1 cellular context compared by ENCODE assay signal in the genomic region with DNA sequence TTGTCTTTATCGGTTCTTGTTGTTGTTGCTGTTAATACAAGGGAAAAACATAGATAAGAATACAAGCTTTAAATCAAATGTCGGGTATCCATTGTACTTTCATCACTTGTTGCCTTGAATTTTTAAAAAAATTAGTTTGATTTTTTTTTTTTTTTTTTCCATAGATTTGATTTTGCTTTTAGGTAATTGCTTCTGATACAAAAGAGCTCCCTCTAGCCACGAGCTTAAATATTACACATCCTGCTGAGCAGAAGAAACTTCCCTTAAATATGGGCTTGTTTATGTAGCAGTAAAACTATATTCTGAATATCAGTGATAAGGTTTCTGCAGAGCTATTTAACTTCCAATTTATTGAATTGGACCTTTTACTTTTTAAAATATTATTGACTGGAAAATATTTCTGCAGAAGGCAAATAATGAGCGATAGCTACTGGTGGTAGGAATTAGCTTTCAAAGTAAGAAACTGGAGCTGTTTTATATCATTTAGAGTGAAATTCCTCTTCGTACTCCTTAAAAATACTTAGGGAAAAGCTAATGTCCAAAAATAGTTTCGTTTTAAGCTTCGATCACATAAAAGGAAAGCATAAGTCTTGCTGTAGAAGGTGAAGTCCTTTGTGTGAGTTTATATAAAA.
TF ChIP-seq lines count a peak whose summit lies in the region.

No MANE protein-coding gene starts in this region.

TF ChIP-seq in HCT116, 20 proteins besides CTCF, POLR2A, EP300 and RAD21 (continued from another document):
- TF ChIP-seq, protein P1, sequence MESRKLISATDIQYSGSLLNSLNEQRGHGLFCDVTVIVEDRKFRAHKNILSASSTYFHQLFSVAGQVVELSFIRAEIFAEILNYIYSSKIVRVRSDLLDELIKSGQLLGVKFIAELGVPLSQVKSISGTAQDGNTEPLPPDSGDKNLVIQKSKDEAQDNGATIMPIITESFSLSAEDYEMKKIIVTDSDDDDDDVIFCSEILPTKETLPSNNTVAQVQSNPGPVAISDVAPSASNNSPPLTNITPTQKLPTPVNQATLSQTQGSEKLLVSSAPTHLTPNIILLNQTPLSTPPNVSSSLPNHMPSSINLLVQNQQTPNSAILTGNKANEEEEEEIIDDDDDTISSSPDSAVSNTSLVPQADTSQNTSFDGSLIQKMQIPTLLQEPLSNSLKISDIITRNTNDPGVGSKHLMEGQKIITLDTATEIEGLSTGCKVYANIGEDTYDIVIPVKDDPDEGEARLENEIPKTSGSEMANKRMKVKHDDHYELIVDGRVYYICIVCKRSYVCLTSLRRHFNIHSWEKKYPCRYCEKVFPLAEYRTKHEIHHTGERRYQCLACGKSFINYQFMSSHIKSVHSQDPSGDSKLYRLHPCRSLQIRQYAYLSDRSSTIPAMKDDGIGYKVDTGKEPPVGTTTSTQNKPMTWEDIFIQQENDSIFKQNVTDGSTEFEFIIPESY (IDR thresholded peaks at IDR 0.05; ENCODE audit: extremely low read depth, insufficient replicate concordance, low read length) = no peak
- TF ChIP-seq TCF7L2 (IDR thresholded peaks at IDR 0.05; ENCODE audit: borderline replicate concordance, extremely low read depth, insufficient read depth, insufficient read length) = no peak
